Comparison of ENCODE assay signal across 18 cellular contexts in the genomic region with DNA sequence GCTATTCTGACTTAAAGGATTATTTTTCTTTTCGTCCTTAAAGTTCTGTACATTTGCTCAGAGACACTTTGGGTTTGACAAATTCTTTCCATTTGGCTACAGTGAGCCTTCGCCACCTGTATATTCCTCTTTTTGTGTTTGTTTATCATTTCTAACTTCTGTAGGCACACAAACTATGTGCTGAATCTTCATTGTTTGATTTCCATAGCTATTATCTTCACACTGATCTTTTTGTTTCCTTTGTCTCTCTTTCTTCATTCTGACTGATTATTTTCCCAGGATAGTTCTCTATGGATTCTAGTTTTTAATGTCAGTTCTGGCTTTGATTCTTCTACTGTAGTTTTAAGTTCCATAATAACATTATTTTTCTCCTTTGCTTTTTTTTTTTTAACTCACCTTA.
"Had no signal": no experiment of that assay in that cellular context is flagged by ENCODE, and none has a peak within 500 bp of the region (broad histone marks: within the 10 kb centered on the region; RNA-seq: fewer than 3 reads in every experiment).

No MANE protein-coding gene starts in this region.

- H3K27ac ChIP-seq: HL-60, RWPE1 had no signal

- ATAC-seq: Panc1, PC-3, SK-N-SH treated with all-trans-retinoic acid at 6 μM for 48 hours had no signal

- DNase-seq: NCI-H1092, NCI-H1105 treated with DMSO at 0.1 percent for 48 hours, NCI-H1417 treated with DMSO at 0.1 percent for 48 hours, NCI-H146, NCI-H1694 treated with DMSO at 0.1 percent for 48 hours, NCI-H1930, NCI-H2081, NCI-H2107, NCI-H2227 treated with DMSO at 0.1 percent for 48 hours, NCI-H524 treated with DMSO at 0.1 percent for 48 hours, NCI-H69, NCI-H774, PC-3, SHP77 had no signal
